ENCODE assay signal across 12 cellular contexts in genomic region chr3:136266468-136266867, GRCh38. TPM values are rescaled to one million over a fixed set of nuclear protein-coding genes. Genes with fewer than 3 reads are reported as not detected.
DNase-seq lines count a peak whose midpoint lies in the region; ATAC-seq, FAIRE-seq and TF ChIP-seq lines count a peak whose summit lies in the region.
"Had no signal": no experiment of that assay in that cellular context is flagged by ENCODE, and none has a peak within 500 bp of the region (broad histone marks: within the 10 kb centered on the region; RNA-seq: fewer than 3 reads in every experiment).

No MANE protein-coding gene starts in this region.

- peak overlapping the region; percentile 63 for H2BK5ac ChIP-seq in IMR-90 (ENCODE audit: low read depth, low read length, poor library complexity, severe bottlenecking)

- no peak overlapping the region for H3K56ac ChIP-seq in IMR-90 (ENCODE audit: extremely low read depth, insufficient read depth, low read length)

- no peak overlapping the region for H2AK9ac ChIP-seq in IMR-90 (replicated peaks; ENCODE audit: low read depth, low read length, poor library complexity)

- DNase-seq in GM12892 (ENCODE audit: insufficient read length) (no peak), HCEC 1CT (peak; percentile 84), IMR-90 (peak; percentile 83), fibroblast of peridontal ligament (ENCODE audit: extremely low read depth) (peak; percentile 55), mucosa of gallbladder (ENCODE audit: low spot score) (no peak), BE2C (no peak), NCI-H774 (lab: John Stamatoyannopoulos, UW) (no peak)
- DNase-seq: central memory CD4-positive, alpha-beta T cell; DMS 273 treated with DMSO at 0.1 percent for 48 hours; naive thymus-derived CD4-positive, alpha-beta T cell; stimulated activated CD4-positive, alpha-beta T cell treated with anti-CD3 and anti-CD28 coated beads, Interleukin-1b, Interleukin-23, amount 100 ng/mL, for 48 hours had no signal

- H2AFZ ChIP-seq in IMR-90 (replicated peaks; ENCODE audit: low read length, poor library complexity) = no peak overlapping the region

- peak; percentile 97 for ATAC-seq in IMR-90 (ENCODE audit: low read depth)
- no peak for ATAC-seq in GM19467 (IDR thresholded peaks at IDR 0.05; ENCODE audit: unreplicated experiment)
- ATAC-seq: naive thymus-derived CD4-positive, alpha-beta T cell had no signal

- H4K8ac ChIP-seq in IMR-90 (ENCODE audit: low read depth in 2 of 2, low read length in 2 of 2) = peak overlapping the region in 1 of 2 experiments; percentile 63; a peak in 1 of 4 replicates

- no peak overlapping the region for H2BK15ac ChIP-seq in IMR-90 (ENCODE audit: low read depth, low read length)

- TF ChIP-seq POLR2A in GM12892 (IDR thresholded peaks at IDR 0.05; ENCODE audit: low read depth, low read length) (no peak), IMR-90 (IDR thresholded peaks at IDR 0.05; ENCODE audit: low read depth, low read length) (no peak)

- TF ChIP-seq CTCF in IMR-90 (conservative IDR thresholded peaks at IDR 0.05; ENCODE audit: low read depth, low read length) (no peak), BE2C (IDR thresholded peaks at IDR 0.05; ENCODE audit: low read depth, low read length) (no peak)

- peak overlapping the region; percentile 63 for H3K4ac ChIP-seq in IMR-90 (ENCODE audit: low read depth, low read length)

- FAIRE-seq in GM12892 (lab: Jason Lieb, UNC) = peak; percentile 53

- H3K4me1 ChIP-seq in IMR-90 (ENCODE audit: control insufficient read depth, insufficient read depth, low read length) (peaks cover 3% of the 10 kb centered on the region; the same call in 1 of the 2 replicates), BE2C (no peaks in the 10 kb centered on the region)

- H2BK120ac ChIP-seq in IMR-90 (ENCODE audit: low read depth, low read length) = peak overlapping the region; percentile 32; the same call in 1 of the 2 replicates

- H3K9me3 ChIP-seq in IMR-90 (ENCODE audit: control insufficient read depth, insufficient read depth, low read length) (no peaks in the 10 kb centered on the region), BE2C (no peaks in the 10 kb centered on the region; the same call in 1 of the 2 replicates)

- no peak overlapping the region for H3K18ac ChIP-seq in IMR-90 (ENCODE audit: low read depth, low read length)

- H3K4me3 ChIP-seq in IMR-90 (ENCODE audit: insufficient read depth, low read depth, low read length) = no peak overlapping the region
- no peak overlapping the region for H3K4me3 ChIP-seq in BE2C (ENCODE audit: low read depth, low read length)

- no peaks in the 10 kb centered on the region for H3K9me1 ChIP-seq in IMR-90 (ENCODE audit: insufficient read depth, low read length)

- peak overlapping the region; percentile 75; the same call in 1 of the 2 replicates for H2AK5ac ChIP-seq in IMR-90 (ENCODE audit: low read depth, low read length)

- 90% methylated on average over 2 of the region's 4 CpGs; no CpG with 5 or more reads in 1 of the 2 experiments for WGBS in IMR-90 (ENCODE audit: extremely low coverage in 2 of 2, insufficient read length in 1 of 2), 2 experiments

- peak overlapping the region; percentile 62; the same call in 1 of the 2 replicates for H4K91ac ChIP-seq in IMR-90 (ENCODE audit: insufficient read depth, low read depth, low read length)

- no peak for TF ChIP-seq RAD21 in IMR-90 (IDR thresholded peaks at IDR 0.05; ENCODE audit: low read length)

- H4K5ac ChIP-seq in IMR-90 (ENCODE audit: low read depth, low read length) = no peak overlapping the region

- peaks cover 9% of the 10 kb centered on the region for H3K36me3 ChIP-seq in IMR-90 (ENCODE audit: control insufficient read depth, insufficient read depth, low read length)
- peaks cover 9% of the 10 kb centered on the region for H3K36me3 ChIP-seq in BE2C

- CTCF ChIA-PET in IMR-90 (lab: Yijun Ruan, JAX) = no interaction called here

- H3K4me2 ChIP-seq in IMR-90 (ENCODE audit: low read depth, low read length) = no peak overlapping the region

- intact Hi-C loops in IMR-90 (cut with micrococcal nuclease) = no loop called here

- peak overlapping the region; percentile 79 for H3K27ac ChIP-seq in IMR-90 (ENCODE audit: insufficient read depth, low read length)

- no TSS peak for BruUV-seq in IMR-90 (replicated peaks; lab: Mats Ljungman, UMichigan)

- H4K20me1 ChIP-seq in IMR-90 (ENCODE audit: insufficient read depth, low read length) = no peaks in the 10 kb centered on the region

- peaks cover 6 to 8% of the 10 kb centered on the region in 2 experiments; a peak in 3 of 4 replicates for H3K79me1 ChIP-seq in IMR-90 (ENCODE audit: low read depth in 1 of 2, low read length in 2 of 2)

- H3K14ac ChIP-seq in IMR-90 (replicated peaks; ENCODE audit: low read depth, low read length) = no peak overlapping the region

- no peak overlapping the region for H3K23ac ChIP-seq in IMR-90 (ENCODE audit: low read depth, low read length)

- no peak overlapping the region for H3K9ac ChIP-seq in IMR-90 (ENCODE audit: low read depth, low read length)

- H2BK20ac ChIP-seq in IMR-90 (ENCODE audit: low read depth, low read length) = no peak overlapping the region

- in situ Hi-C loops in IMR-90 (cut with MboI; ENCODE audit: low sequenced_read_pairs) = no loop called here

- dilution Hi-C loops in IMR-90 (cut with HindIII; ENCODE audit: low sequenced_read_pairs, unreplicated experiment) = no loop called here

- POLR2A ChIA-PET in IMR-90 (lab: Charles Lee; ENCODE audit: unreplicated experiment) = no interaction called here

- H3K27me3 ChIP-seq in IMR-90 (ENCODE audit: control insufficient read depth, insufficient read depth, low read length) = no peaks in the 10 kb centered on the region
- H3K27me3 ChIP-seq in BE2C = no peaks in the 10 kb centered on the region

TF ChIP-seq in IMR-90, 13 proteins besides CTCF, POLR2A, EP300 and RAD21:
- no peak for TF ChIP-seq CEBPB (IDR thresholded peaks at IDR 0.05; ENCODE audit: low read depth, low read length)
- TF ChIP-seq NFE2L2 (IDR thresholded peaks at IDR 0.05; ENCODE audit: low read depth, low read length) = no peak
- TF ChIP-seq MAFK (IDR thresholded peaks at IDR 0.05; ENCODE audit: low read depth, low read length) = peak; percentile 50; the same call in 1 of the 2 replicates
- TF ChIP-seq MAZ (IDR thresholded peaks at IDR 0.05; ENCODE audit: borderline replicate concordance, low read depth, low read length) = no peak
- TF ChIP-seq, protein P1, sequence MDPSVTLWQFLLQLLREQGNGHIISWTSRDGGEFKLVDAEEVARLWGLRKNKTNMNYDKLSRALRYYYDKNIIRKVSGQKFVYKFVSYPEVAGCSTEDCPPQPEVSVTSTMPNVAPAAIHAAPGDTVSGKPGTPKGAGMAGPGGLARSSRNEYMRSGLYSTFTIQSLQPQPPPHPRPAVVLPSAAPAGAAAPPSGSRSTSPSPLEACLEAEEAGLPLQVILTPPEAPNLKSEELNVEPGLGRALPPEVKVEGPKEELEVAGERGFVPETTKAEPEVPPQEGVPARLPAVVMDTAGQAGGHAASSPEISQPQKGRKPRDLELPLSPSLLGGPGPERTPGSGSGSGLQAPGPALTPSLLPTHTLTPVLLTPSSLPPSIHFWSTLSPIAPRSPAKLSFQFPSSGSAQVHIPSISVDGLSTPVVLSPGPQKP (IDR thresholded peaks at IDR 0.05; ENCODE audit: borderline replicate concordance, low read depth, low read length) = no peak
- TF ChIP-seq, protein P2, sequence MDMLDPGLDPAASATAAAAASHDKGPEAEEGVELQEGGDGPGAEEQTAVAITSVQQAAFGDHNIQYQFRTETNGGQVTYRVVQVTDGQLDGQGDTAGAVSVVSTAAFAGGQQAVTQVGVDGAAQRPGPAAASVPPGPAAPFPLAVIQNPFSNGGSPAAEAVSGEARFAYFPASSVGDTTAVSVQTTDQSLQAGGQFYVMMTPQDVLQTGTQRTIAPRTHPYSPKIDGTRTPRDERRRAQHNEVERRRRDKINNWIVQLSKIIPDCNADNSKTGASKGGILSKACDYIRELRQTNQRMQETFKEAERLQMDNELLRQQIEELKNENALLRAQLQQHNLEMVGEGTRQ (IDR thresholded peaks at IDR 0.05; ENCODE audit: low read depth, low read length) = no peak
- TF ChIP-seq SMC3 (IDR thresholded peaks at IDR 0.05; ENCODE audit: low read depth, low read length) = no peak
- no peak for TF ChIP-seq MXI1 (IDR thresholded peaks at IDR 0.05; ENCODE audit: borderline replicate concordance, low read depth, low read length)
- peak; percentile 74 for TF ChIP-seq FOS (IDR thresholded peaks at IDR 0.05; ENCODE audit: low read depth, low read length)
- TF ChIP-seq RCOR1 (IDR thresholded peaks at IDR 0.05; ENCODE audit: insufficient replicate concordance, low read length) = no peak
- TF ChIP-seq BHLHE40 (IDR thresholded peaks at IDR 0.05; ENCODE audit: low read depth, low read length) = no peak
- TF ChIP-seq RFX5 (IDR thresholded peaks at IDR 0.05; ENCODE audit: low read depth, low read length) = no peak
- no peak for TF ChIP-seq CHD1 (IDR thresholded peaks at IDR 0.05; ENCODE audit: low read depth, low read length)

RNA-seq across cellular contexts. Expression of gene PCCB, which starts 16.3 kb away (rescaled TPM):
- 57.4 TPM for polyA plus RNA-seq in GM12892 (2012; ENCODE audit: missing spikeins)
- total RNA-seq in IMR-90 (2012; rRNA removed) = 63.6 and 76.2 TPM in 2 replicates
- 37.3 and 40.5 TPM in 2 replicates for polyA plus RNA-seq in IMR-90 (2012; rRNA removed)
- 26.1 and 27.1 TPM in 2 replicates for polyA plus RNA-seq in IMR-90 (2012; cell fraction: cytosol; rRNA removed)
- 15.2 and 19.3 TPM in 2 replicates for polyA plus RNA-seq in IMR-90 (2012; cell fraction: nucleus; rRNA removed; ENCODE audit: low replicate concordance)
- total RNA-seq in mucosa of gallbladder = 46.5 TPM
- polyA plus RNA-seq in BE2C (2012; ENCODE audit: insufficient read depth, insufficient read length, low read depth) = 36.5 TPM

Comparison
In these comparisons a context has a peak if more than half of its experiments do, and no peak if none do; other contexts are left out.
1. DNase-seq: peak in HCEC 1CT (single experiment), IMR-90 (single experiment) and fibroblast of peridontal ligament (single experiment); none in GM12892 (single experiment), mucosa of gallbladder (single experiment), BE2C (single experiment) and NCI-H774 (single experiment).